ENCODE assay signal across 8 cellular contexts in genomic region chr3:10286596-10287295, GRCh38. TPM values are rescaled to one million over a fixed set of nuclear protein-coding genes. Genes with fewer than 3 reads are reported as not detected.
DNase-seq lines count a peak whose midpoint lies in the region; ATAC-seq, FAIRE-seq and TF ChIP-seq lines count a peak whose summit lies in the region.

No MANE protein-coding gene starts in this region.

- H3K9me2 ChIP-seq in hepatocyte (replicated peaks; ENCODE audit: insufficient read depth), result no peaks in the 10 kb centered on the region

- DNase-seq in ELR (ENCODE audit: low read depth) (peak; percentile 28), LoVo (ENCODE audit: low spot score) (peak; percentile 24), keratinocyte (ENCODE audit: low read depth, low spot score) (no peak), progenitor cell of endocrine pancreas (ENCODE audit: low spot score, unreplicated experiment) (no peak), hepatocyte (ENCODE audit: low spot score) (no peak), Right ventricle myocardium inferior (ENCODE audit: missing footprints) (no peak)

- dilution Hi-C loops in keratinocyte (cut with MboI; ENCODE audit: extremely low pct_ligation_motif_present, low sequenced_read_pairs), result no loop called here

- H3K27ac ChIP-seq in angular gyrus (ENCODE audit: low read depth, low read length), result peak overlapping the region; percentile 29
- H3K27ac ChIP-seq in keratinocyte (ENCODE audit: control insufficient read depth, insufficient read depth, low read length), result no peak overlapping the region
- H3K27ac ChIP-seq in hepatocyte, result no peak overlapping the region

- H3K36me3 ChIP-seq in keratinocyte (ENCODE audit: control insufficient read depth in 2 of 2, extremely low read depth in 1 of 2, insufficient read depth in 2 of 2, low read length in 2 of 2) (peaks cover 8 to 20% of the 10 kb centered on the region in 2 experiments), hepatocyte (replicated peaks; ENCODE audit: insufficient read depth, low read depth) (no peaks in the 10 kb centered on the region)

- peaks cover 5% of the 10 kb centered on the region for H3K4me1 ChIP-seq in keratinocyte (ENCODE audit: control insufficient read depth, extremely low read depth, insufficient read depth, low read length)
- H3K4me1 ChIP-seq in hepatocyte (ENCODE audit: insufficient read depth), result no peaks in the 10 kb centered on the region

- TF ChIP-seq CTCF in keratinocyte (optimal IDR thresholded peaks at IDR 0.05 in 1 of 3, IDR thresholded peaks at IDR 0.05 in 1 of 3, conservative IDR thresholded peaks at IDR 0.05 in 1 of 3; ENCODE audit: extremely low read depth in 1 of 3, insufficient read depth in 2 of 3, low read length in 3 of 3) (peak; percentile 41 to 51 (median 43)), progenitor cell of endocrine pancreas (IDR thresholded peaks at IDR 0.05; ENCODE audit: unreplicated experiment) (no peak), hepatocyte (IDR thresholded peaks at IDR 0.05; ENCODE audit: poor library complexity) (no peak)

- H3K9ac ChIP-seq in keratinocyte (ENCODE audit: control insufficient read depth, extremely low read depth, insufficient read depth, low read length), result no peak overlapping the region

- H2AFZ ChIP-seq in keratinocyte (ENCODE audit: control insufficient read depth, low read length) (no peak overlapping the region), hepatocyte (no peak overlapping the region)

- no peaks in the 10 kb centered on the region for H3K79me2 ChIP-seq in keratinocyte (ENCODE audit: control insufficient read depth, insufficient read depth, low read length)
- no peaks in the 10 kb centered on the region for H3K79me2 ChIP-seq in hepatocyte

- H3K27me3 Mint-ChIP-seq in progenitor cell of endocrine pancreas, result no peaks in the 10 kb centered on the region

- 89% methylated on average over 2 of the region's 2 CpGs for WGBS in hepatocyte (ENCODE audit: low lambda C conversion rate, missing lambda C conversion rate)

- H3K27me3 ChIP-seq in keratinocyte (ENCODE audit: control insufficient read depth, extremely low read depth, insufficient read depth, low read length) (no peaks in the 10 kb centered on the region), hepatocyte (no peaks in the 10 kb centered on the region)

- no peak overlapping the region for H3K27ac Mint-ChIP-seq in progenitor cell of endocrine pancreas

- no peak overlapping the region for H3K4me2 ChIP-seq in keratinocyte (ENCODE audit: control insufficient read depth, extremely low read depth, insufficient read depth, low read depth, low read length)
- H3K4me2 ChIP-seq in hepatocyte, result no peak overlapping the region

- no peaks in the 10 kb centered on the region for H3K9me1 ChIP-seq in keratinocyte (ENCODE audit: control insufficient read depth, extremely low read depth, insufficient read depth, low read length)

- ATAC-seq in GM21528 (IDR thresholded peaks at IDR 0.05; ENCODE audit: low FRiP score, unreplicated experiment) (no peak), Right ventricle myocardium inferior (no peak)

- intact Hi-C loops in Right ventricle myocardium inferior (cut with DNase I), result no loop called here

- H3K4me3 ChIP-seq in keratinocyte (ENCODE audit: control insufficient read depth in 2 of 3, extremely low read depth in 1 of 3, insufficient read depth in 2 of 3, low read depth in 1 of 3, low read length in 3 of 3), result no peak overlapping the region
- H3K4me3 ChIP-seq in hepatocyte, result no peak overlapping the region

- peaks cover 6% of the 10 kb centered on the region for H3K36me3 Mint-ChIP-seq in progenitor cell of endocrine pancreas (ENCODE audit: insufficient read depth)

- no peak overlapping the region for H3K4me3 Mint-ChIP-seq in progenitor cell of endocrine pancreas (ENCODE audit: low read depth)

- H3K9me3 Mint-ChIP-seq in progenitor cell of endocrine pancreas (ENCODE audit: low read depth), result no peaks in the 10 kb centered on the region

- H4K20me1 ChIP-seq in keratinocyte (ENCODE audit: control insufficient read depth, extremely low read depth, insufficient read depth, low read length), result no peaks in the 10 kb centered on the region
- no peaks in the 10 kb centered on the region for H4K20me1 ChIP-seq in hepatocyte (ENCODE audit: insufficient read depth, poor library complexity, severe bottlenecking)

- no peak for FAIRE-seq in keratinocyte (lab: Jason Lieb, UNC)

- H3K9me3 ChIP-seq in keratinocyte (ENCODE audit: control insufficient read depth, low read depth, low read length), result no peaks in the 10 kb centered on the region
- no peaks in the 10 kb centered on the region for H3K9me3 ChIP-seq in hepatocyte (ENCODE audit: low read depth)

- peaks cover 15% of the 10 kb centered on the region for H3K4me1 Mint-ChIP-seq in progenitor cell of endocrine pancreas (ENCODE audit: low read depth)

RNA-seq across cellular contexts. Expression of gene GHRL, which starts 6.0 kb away (rescaled TPM):
- polyA plus RNA-seq in keratinocyte, result not detected in 3 replicates
- not detected for polyA plus RNA-seq in keratinocyte (2011; ENCODE audit: low read depth)
- not detected in 2 replicates for polyA plus RNA-seq in keratinocyte (2011; cell fraction: cytosol; rRNA removed)
- polyA plus RNA-seq in keratinocyte (2011; cell fraction: nucleus; rRNA removed), result 0.11 TPM in 1 of 2 replicates, not detected in the other
- 0.21 TPM in 1 of 2 replicates, not detected in the other for polyA plus RNA-seq in keratinocyte (2012; ENCODE audit: low replicate concordance)
- not detected in 3 replicates for polyA minus RNA-seq in keratinocyte
- not detected for polyA minus RNA-seq in keratinocyte (2011; cell fraction: cytosol; rRNA and poly(A)+ RNA removed)
- polyA minus RNA-seq in keratinocyte (2011; cell fraction: nucleus; rRNA and poly(A)+ RNA removed), result not detected in 2 replicates
- 31.8 and 45.8 TPM in 2 replicates for total RNA-seq in progenitor cell of endocrine pancreas
- 12.4 and 14.0 TPM in 2 replicates for total RNA-seq in hepatocyte
- 11.3 and 12.0 TPM in 2 replicates for polyA plus RNA-seq in hepatocyte
- 0.30 TPM for total RNA-seq in Right ventricle myocardium inferior

RNA-seq across cellular contexts. Expression of gene SEC13, which starts 34.2 kb away (rescaled TPM):
- polyA plus RNA-seq in keratinocyte (120 to 165 TPM (median 124 TPM) in 3 replicates), hepatocyte (310 and 317 TPM in 2 replicates)
- 49.4 TPM for polyA plus RNA-seq in keratinocyte (2011; ENCODE audit: low read depth)
- 97.7 and 143 TPM in 2 replicates for polyA plus RNA-seq in keratinocyte (2011; cell fraction: cytosol; rRNA removed)
- 109 and 125 TPM in 2 replicates for polyA plus RNA-seq in keratinocyte (2011; cell fraction: nucleus; rRNA removed)
- 90.5 and 167 TPM in 2 replicates for polyA plus RNA-seq in keratinocyte (2012; ENCODE audit: low replicate concordance)
- polyA minus RNA-seq in keratinocyte, result 175 to 254 TPM (median 185 TPM) in 3 replicates
- 134 TPM for polyA minus RNA-seq in keratinocyte (2011; cell fraction: cytosol; rRNA and poly(A)+ RNA removed)
- 60.9 and 70.4 TPM in 2 replicates for polyA minus RNA-seq in keratinocyte (2011; cell fraction: nucleus; rRNA and poly(A)+ RNA removed)
- total RNA-seq in progenitor cell of endocrine pancreas (101 and 105 TPM in 2 replicates), hepatocyte (159 and 187 TPM in 2 replicates), Right ventricle myocardium inferior (52.4 TPM)

RNA-seq across cellular contexts. Expression of gene TATDN2, which starts 38.5 kb away (rescaled TPM):
- 13.4 to 20.0 TPM (median 13.8 TPM) in 3 replicates for polyA plus RNA-seq in keratinocyte
- polyA plus RNA-seq in keratinocyte (2011; ENCODE audit: low read depth), result 3.3 TPM
- 14.8 and 16.2 TPM in 2 replicates for polyA plus RNA-seq in keratinocyte (2011; cell fraction: cytosol; rRNA removed)
- 21.0 and 21.4 TPM in 2 replicates for polyA plus RNA-seq in keratinocyte (2011; cell fraction: nucleus; rRNA removed)
- polyA plus RNA-seq in keratinocyte (2012; ENCODE audit: low replicate concordance), result 13.3 and 26.3 TPM in 2 replicates
- 28.0 to 33.6 TPM (median 29.8 TPM) in 3 replicates for polyA minus RNA-seq in keratinocyte
- polyA minus RNA-seq in keratinocyte (2011; cell fraction: cytosol; rRNA and poly(A)+ RNA removed), result 11.7 TPM
- polyA minus RNA-seq in keratinocyte (2011; cell fraction: nucleus; rRNA and poly(A)+ RNA removed), result 15.5 and 25.2 TPM in 2 replicates
- total RNA-seq in progenitor cell of endocrine pancreas, result 34.5 and 35.5 TPM in 2 replicates
- total RNA-seq in hepatocyte, result 22.6 and 24.5 TPM in 2 replicates
- 6.5 and 9.3 TPM in 2 replicates for polyA plus RNA-seq in hepatocyte
- 15.1 TPM for total RNA-seq in Right ventricle myocardium inferior

Comparison
In these comparisons a context has a peak if more than half of its experiments do, and no peak if none do; other contexts are left out.
1. DNase-seq: peak in ELR (single experiment) and LoVo (single experiment); none in keratinocyte (single experiment), progenitor cell of endocrine pancreas (single experiment), hepatocyte (single experiment) and Right ventricle myocardium inferior (single experiment).
2. CTCF ChIP-seq: peak in keratinocyte (3 of 3); none in progenitor cell of endocrine pancreas (single experiment) and hepatocyte (single experiment).
3. RNA of gene GHRL, which starts 6.0 kb away (total RNA-seq): 31.8 to 45.8 TPM in progenitor cell of endocrine pancreas and 12.4 to 14.0 TPM in hepatocyte; 0.30 TPM in Right ventricle myocardium inferior (single experiment); every median in the first group is over 10 times any median in the second.